8 cellular contexts compared by ENCODE assay signal in the genomic region with DNA sequence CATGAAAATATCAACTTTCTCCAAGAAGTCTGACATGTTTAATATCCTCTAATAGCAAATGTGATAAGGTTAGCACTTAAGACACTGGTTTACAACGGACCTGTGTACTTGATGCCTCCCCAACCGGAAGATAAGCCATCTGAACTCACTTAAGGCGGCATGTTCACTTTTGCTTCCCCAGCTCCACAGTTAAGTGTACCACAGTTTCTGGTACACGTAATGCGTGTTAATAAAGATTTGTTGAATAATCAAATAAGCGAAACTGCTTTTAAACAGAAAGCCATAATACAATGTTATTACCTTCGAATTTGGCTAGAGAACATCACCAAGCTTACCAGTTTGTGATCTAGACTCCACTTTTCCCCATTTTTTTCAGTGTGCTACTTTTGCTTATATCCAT. TPM values are rescaled to one million over a fixed set of nuclear protein-coding genes. Genes with fewer than 3 reads are reported as not detected.
DNase-seq lines count a peak whose midpoint lies in the region; ATAC-seq, FAIRE-seq and TF ChIP-seq lines count a peak whose summit lies in the region.

No MANE protein-coding gene starts in this region.

- H3K4me3 ChIP-seq in LNCaP clone FGC (ENCODE audit: low read depth, low read length), result peak overlapping the region; percentile 80
- H3K4me3 ChIP-seq in bronchial epithelial cell (ENCODE audit: low read depth, low read length), result peak overlapping the region; percentile 84

- H3K4me3 Mint-ChIP-seq in Calu3 (ENCODE audit: low read depth, unreplicated experiment) (peak overlapping the region; percentile 90), nephron (peak overlapping the region; percentile 93 to 100 (median 98))

- H3K27me3 ChIP-seq in bronchial epithelial cell (ENCODE audit: control insufficient read depth, insufficient read depth, low read length), result no peaks in the 10 kb centered on the region

- H3K9me3 Mint-ChIP-seq in Calu3 (ENCODE audit: low read depth, unreplicated experiment) (no peaks in the 10 kb centered on the region), nephron (no peaks in the 10 kb centered on the region)

- H3K4me1 Mint-ChIP-seq in Calu3 (ENCODE audit: low read depth, unreplicated experiment), result peaks cover 16% of the 10 kb centered on the region
- H3K4me1 Mint-ChIP-seq in nephron, result peaks cover 37% of the 10 kb centered on the region

- intact Hi-C loops in Calu3 (cut with micrococcal nuclease; ENCODE audit: unreplicated experiment), result no loop called here

- H3K27me3 Mint-ChIP-seq in Calu3 (ENCODE audit: unreplicated experiment) (no peaks in the 10 kb centered on the region), nephron (ENCODE audit: low read depth) (no peaks in the 10 kb centered on the region)

- H3K36me3 ChIP-seq in bronchial epithelial cell (ENCODE audit: control insufficient read depth, insufficient read depth, low read length), result no peaks in the 10 kb centered on the region

- FAIRE-seq in bronchial epithelial cell (lab: Jason Lieb, UNC), result no peak

- no TSS peak for BruUV-seq in Calu3 (replicated peaks; lab: Mats Ljungman, UMichigan)

- no peak for DNase-seq in Calu3
- DNase-seq in LNCaP clone FGC (ENCODE audit: low read depth), result no peak
- DNase-seq in bronchial epithelial cell (ENCODE audit: low read depth), result no peak
- DNase-seq in D341Med (ENCODE audit: low spot score), result no peak
- DNase-seq in DMS153 treated with DMSO at 0.1 percent for 48 hours (lab: John Stamatoyannopoulos, UW; ENCODE audit: unreplicated experiment), result no peak

- ATAC-seq in GM19035 (IDR thresholded peaks at IDR 0.05; ENCODE audit: unreplicated experiment) (no peak), HG03108 (IDR thresholded peaks at IDR 0.05; ENCODE audit: unreplicated experiment) (no peak)

- CTCF ChIA-PET in Calu3 (lab: Charles Lee), result interaction anchor here (0.5 kb wide), 1 partner anchor 12 kb away, joined by 7 read pairs; no protein-coding TSS in a partner anchor

- TF ChIP-seq CTCF in Calu3 (IDR thresholded peaks at IDR 0.05; ENCODE audit: unreplicated experiment) (no peak), LNCaP clone FGC (IDR thresholded peaks at IDR 0.05; ENCODE audit: control insufficient read depth, extremely low read depth, insufficient read depth) (no peak), bronchial epithelial cell (IDR thresholded peaks at IDR 0.05; ENCODE audit: insufficient read depth, low read length, severe bottlenecking) (no peak), nephron (IDR thresholded peaks at IDR 0.05; ENCODE audit: unreplicated experiment in 3 of 3) (no peak)

- H3K36me3 Mint-ChIP-seq in Calu3 (ENCODE audit: insufficient read depth, unreplicated experiment) (peaks cover 38% of the 10 kb centered on the region), nephron (ENCODE audit: low read depth) (no peaks in the 10 kb centered on the region)

- peak overlapping the region; percentile 94 for H3K27ac Mint-ChIP-seq in Calu3 (ENCODE audit: unreplicated experiment)
- H3K27ac Mint-ChIP-seq in nephron, result peak overlapping the region; percentile 98 to 100 (median 99)

RNA-seq across cellular contexts. Expression of a gene that starts 1.4 kb away (rescaled TPM):
- total RNA-seq in Calu3 (2022) (24.8 and 25.3 TPM in 2 replicates), bronchial epithelial cell (11.8 and 12.5 TPM in 2 replicates)

RNA-seq across cellular contexts. Expression of a gene that starts 36.5 kb away (rescaled TPM):
- total RNA-seq in Calu3 (2022) (0.10 TPM in 1 of 2 replicates, not detected in the other), bronchial epithelial cell (not detected in 2 replicates)
